In the genomic region with DNA sequence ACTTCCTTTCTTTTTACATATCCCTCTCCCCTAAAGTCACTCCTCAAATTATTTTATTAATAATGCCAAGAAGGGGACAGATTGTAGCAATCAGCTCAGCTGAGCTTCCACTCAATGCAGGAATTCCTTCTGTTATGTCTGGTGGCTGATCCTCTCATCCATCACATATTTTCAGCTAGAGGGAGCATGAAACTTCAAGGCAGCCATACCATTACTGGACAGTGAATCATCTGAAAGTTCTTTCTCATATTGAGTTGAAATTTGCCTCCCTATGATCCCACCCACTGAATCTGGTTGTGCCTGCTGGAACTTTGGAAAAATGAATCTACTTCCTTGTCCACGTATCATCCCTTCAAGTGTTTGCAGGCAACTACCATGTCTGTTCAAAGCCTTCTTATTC, we compare ENCODE assay signal across 1 cellular context.
TF ChIP-seq lines count a peak whose summit lies in the region.

No MANE protein-coding gene starts in this region.

TF ChIP-seq in HEK293T, 16 proteins besides CTCF, POLR2A, EP300 and RAD21 (continued from another document):
- TF ChIP-seq ELF4 (IDR thresholded peaks at IDR 0.05) (no peak), HDGF (IDR thresholded peaks at IDR 0.05; ENCODE audit: borderline replicate concordance) (no peak), FOXM1 (IDR thresholded peaks at IDR 0.05; ENCODE audit: borderline replicate concordance) (no peak), ZNF384 (IDR thresholded peaks at IDR 0.05) (no peak)
